9 cellular contexts compared by ENCODE assay signal in the genomic region with DNA sequence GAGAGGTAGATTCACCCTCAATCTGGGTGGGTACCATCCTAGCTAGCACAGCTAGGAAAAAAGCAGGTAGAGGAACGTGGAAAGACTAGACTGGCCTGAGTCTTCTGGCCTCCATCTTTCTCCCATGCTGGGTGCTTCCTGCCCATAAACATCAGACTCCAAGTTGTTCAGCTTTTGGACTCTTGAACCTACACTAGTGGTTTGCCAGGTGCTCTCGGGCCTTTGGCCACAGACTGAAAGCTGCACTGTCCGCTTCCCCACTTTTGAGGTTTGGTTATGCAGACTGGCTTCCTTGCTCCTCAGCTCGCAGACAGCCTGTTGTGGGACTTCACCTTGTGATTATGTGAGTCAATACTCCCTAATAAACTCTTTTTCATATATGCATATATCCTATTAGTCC. TPM values are rescaled to one million over a fixed set of nuclear protein-coding genes. Genes with fewer than 3 reads are reported as not detected.
"Had no signal": no experiment of that assay in that cellular context is flagged by ENCODE, and none has a peak within 500 bp of the region (broad histone marks: within the 10 kb centered on the region; RNA-seq: fewer than 3 reads in every experiment).

No MANE protein-coding gene starts in this region.

- ATAC-seq: GM12878 had no signal

- FAIRE-seq: G401.6, GM12878, GM12891, GM12892, GM18507, GM19239 had no signal

- DNase-seq: GDM1, GF-D8 had no signal

- H3K4me3 ChIP-seq: GM12878 had no signal

RNA-seq across cellular contexts. Expression of a gene that starts 36.4 kb away (rescaled TPM):
- total RNA-seq: G401 had no signal
- polyA plus RNA-seq: GM12878 had no signal
